In genomic region chr20:51449498-51450220, GRCh38 we compare ENCODE assay signal across 21 cellular contexts.
DNase-seq lines count a peak whose midpoint lies in the region; ATAC-seq and TF ChIP-seq lines count a peak whose summit lies in the region.
"Had no signal": no experiment of that assay in that cellular context is flagged by ENCODE, and none has a peak within 500 bp of the region (broad histone marks: within the 10 kb centered on the region; RNA-seq: fewer than 3 reads in every experiment).

No MANE protein-coding gene starts in this region.

- H3K9me3 Mint-ChIP-seq in memory B cell (no peaks in the 10 kb centered on the region), Caco-2 (ENCODE audit: unreplicated experiment) (peaks cover 9% of the 10 kb centered on the region)
- H3K9me3 Mint-ChIP-seq: activated naive CD4-positive, alpha-beta T cell treated with anti-CD3 and anti-CD28 coated beads for 36 hours; IgD-negative memory B cell had no signal

- intact Hi-C loops in Right ventricle myocardium inferior (cut with DNase I), result no loop called here
- intact Hi-C loops in uterus (cut with DNase I; ENCODE audit: low total_unique reads), result loop anchor here (5.0 kb wide), 1 partner anchor 113 kb away; no protein-coding TSS in a partner anchor
- intact Hi-C loops in Caco-2 (cut with micrococcal nuclease; ENCODE audit: unreplicated experiment), result loop anchor here (5.0 kb wide), 1 partner anchor 93 kb away; the partner anchor contains the start of gene NFATC2

- H3K9me3 ChIP-seq in cardiac muscle cell (ENCODE audit: low read depth), result no peaks in the 10 kb centered on the region
- H3K9me3 ChIP-seq in T-helper 17 cell (ENCODE audit: control insufficient read depth, low read length, poor library complexity, severe bottlenecking), result no peaks in the 10 kb centered on the region
- H3K9me3 ChIP-seq in uterus, result no peaks in the 10 kb centered on the region
- H3K9me3 ChIP-seq in Caco-2, result no peaks in the 10 kb centered on the region
- H3K9me3 ChIP-seq: colonic mucosa, SK-N-SH had no signal

- H3K4me1 ChIP-seq in cardiac muscle cell (ENCODE audit: low read depth) (peaks cover 43% of the 10 kb centered on the region), uterus (peaks cover 15 to 28% of the 10 kb centered on the region in 2 donors), Caco-2 (peaks cover 24% of the 10 kb centered on the region)
- H3K4me1 ChIP-seq: colonic mucosa had no signal

- no peak for DNase-seq in cardiac muscle cell (ENCODE audit: low read depth in 1 of 2, low spot score in 1 of 2)
- no peak for DNase-seq in Right ventricle myocardium inferior (ENCODE audit: missing footprints)
- DNase-seq in T-helper 17 cell, result no peak
- DNase-seq in memory B cell (ENCODE audit: low spot score in 2 of 2), result no peak
- DNase-seq in uterus, result no peak
- DNase-seq in NCI-H524 treated with DMSO at 0.1 percent for 48 hours (lab: John Stamatoyannopoulos, UW), result no peak
- no peak for DNase-seq in NCI-H1092 (lab: John Stamatoyannopoulos, UW)
- no peak for DNase-seq in Caco-2
- DNase-seq: activated CD4-positive, alpha-beta T cell treated with anti-CD3 and anti-CD28 coated beads, Interleukin-2, amount 10 ng/mL, durations not matched to agents 24 days and 14 days; activated naive CD4-positive, alpha-beta T cell treated with anti-CD3 and anti-CD28 coated beads for 36 hours; CD4-positive, CD25-positive, alpha-beta regulatory T cell; DMS79 treated with DMSO at 0.1 percent for 48 hours; hippocampal formation; NCI-H1930; NCI-H446 treated with DMSO at 0.1 percent for 48 hours; nephron progenitor cell; posterior cingulate gyrus; SK-N-SH; stimulated activated CD4-positive, alpha-beta T cell treated with anti-CD3 and anti-CD28 coated beads, Interleukin-4, amount 100 ng/mL, for 4 hours had no signal

- peaks cover 28% of the 10 kb centered on the region for H3K36me3 Mint-ChIP-seq in T-helper 17 cell (ENCODE audit: low read depth)
- peaks cover 48% of the 10 kb centered on the region for H3K36me3 Mint-ChIP-seq in memory B cell
- peaks cover 26% of the 10 kb centered on the region for H3K36me3 Mint-ChIP-seq in Caco-2 (ENCODE audit: insufficient read depth, unreplicated experiment)

- H3K4me3 ChIP-seq in cardiac muscle cell, result no peak overlapping the region
- H3K4me3 ChIP-seq in uterus, result no peak overlapping the region
- H3K4me3 ChIP-seq in Caco-2 (ENCODE audit: low read depth, low read length), result no peak overlapping the region
- H3K4me3 ChIP-seq: colonic mucosa had no signal

- no peaks in the 10 kb centered on the region for H3K27me3 ChIP-seq in cardiac muscle cell
- H3K27me3 ChIP-seq in uterus, result no peaks in the 10 kb centered on the region
- H3K27me3 ChIP-seq in Caco-2 (replicated peaks; ENCODE audit: control insufficient read depth, insufficient read depth, low read length), result no peaks in the 10 kb centered on the region
- H3K27me3 ChIP-seq: colonic mucosa had no signal

- no TSS peak for BruUV-seq in Caco-2 (replicated peaks; lab: Mats Ljungman, UMichigan)

- H3K36me3 ChIP-seq in cardiac muscle cell, result peaks cover 16% of the 10 kb centered on the region
- H3K36me3 ChIP-seq in uterus, result no peaks in the 10 kb centered on the region
- peaks cover 5% of the 10 kb centered on the region for H3K36me3 ChIP-seq in Caco-2 (ENCODE audit: control insufficient read depth, insufficient read depth, low read length)
- H3K36me3 ChIP-seq: colonic mucosa had no signal

- CTCF ChIA-PET in Caco-2 (lab: Charles Lee), result no interaction called here

- H3K4me3 Mint-ChIP-seq in T-helper 17 cell, result no peak overlapping the region
- H3K4me3 Mint-ChIP-seq in memory B cell, result no peak overlapping the region
- no peak overlapping the region for H3K4me3 Mint-ChIP-seq in Caco-2 (ENCODE audit: unreplicated experiment)
- H3K4me3 Mint-ChIP-seq: activated CD4-positive, alpha-beta T cell treated with anti-CD3 and anti-CD28 coated beads, Interleukin-2, amount 10 ng/mL, durations not matched to agents 24 days and 14 days; activated naive CD4-positive, alpha-beta T cell treated with anti-CD3 and anti-CD28 coated beads for 36 hours; CD4-positive, CD25-positive, alpha-beta regulatory T cell; IgD-negative memory B cell; nephron progenitor cell had no signal

- H3K27ac Mint-ChIP-seq in T-helper 17 cell, result peak overlapping the region; percentile 74
- peak overlapping the region; percentile 55 for H3K27ac Mint-ChIP-seq in memory B cell
- H3K27ac Mint-ChIP-seq in Caco-2 (ENCODE audit: unreplicated experiment), result no peak overlapping the region
- H3K27ac Mint-ChIP-seq: activated CD4-positive, alpha-beta T cell treated with anti-CD3 and anti-CD28 coated beads, Interleukin-2, amount 10 ng/mL, durations not matched to agents 24 days and 14 days; activated naive CD4-positive, alpha-beta T cell treated with anti-CD3 and anti-CD28 coated beads for 36 hours; IgD-negative memory B cell; nephron progenitor cell had no signal

- H3K4me1 Mint-ChIP-seq in T-helper 17 cell (peaks cover 34% of the 10 kb centered on the region), memory B cell (peaks cover 20% of the 10 kb centered on the region), Caco-2 (ENCODE audit: low read depth, unreplicated experiment) (peaks cover 32% of the 10 kb centered on the region)

- no peak for ATAC-seq in Right ventricle myocardium inferior
- no peak for ATAC-seq in T-helper 17 cell
- no peak for ATAC-seq in memory B cell (ENCODE audit: low read depth)

- peak overlapping the region; percentile 91 for H3K27ac ChIP-seq in cardiac muscle cell
- H3K27ac ChIP-seq in uterus, result peak overlapping the region; percentile 29 to 64
- H3K27ac ChIP-seq: colonic mucosa had no signal

- H3K27me3 Mint-ChIP-seq in T-helper 17 cell, result no peaks in the 10 kb centered on the region
- no peaks in the 10 kb centered on the region for H3K27me3 Mint-ChIP-seq in memory B cell
- no peaks in the 10 kb centered on the region for H3K27me3 Mint-ChIP-seq in Caco-2 (ENCODE audit: insufficient read depth, unreplicated experiment)
- H3K27me3 Mint-ChIP-seq: activated CD4-positive, alpha-beta T cell treated with anti-CD3 and anti-CD28 coated beads, Interleukin-2, amount 10 ng/mL, durations not matched to agents 24 days and 14 days; CD4-positive, CD25-positive, alpha-beta regulatory T cell; IgD-negative memory B cell had no signal

- TF ChIP-seq CTCF in cardiac muscle cell (IDR thresholded peaks at IDR 0.05; ENCODE audit: low read depth, low read length) (no peak), uterus (IDR thresholded peaks at IDR 0.05) (no peak), Caco-2 (IDR thresholded peaks at IDR 0.05; ENCODE audit: insufficient read depth in 1 of 2, low read depth in 1 of 2, low read length in 1 of 2, severe bottlenecking in 1 of 2, unreplicated experiment in 1 of 2) (no peak)

- POLR2A ChIA-PET in Caco-2 (lab: Charles Lee), result no interaction called here

- no peak for TF ChIP-seq POLR2A in uterus (IDR thresholded peaks at IDR 0.05)
